In genomic region chr2:150690261-150690660, GRCh38 we compare ENCODE assay signal across 16 cellular contexts.
"Had no signal": no experiment of that assay in that cellular context is flagged by ENCODE, and none has a peak within 500 bp of the region (broad histone marks: within the 10 kb centered on the region; RNA-seq: fewer than 3 reads in every experiment).

No MANE protein-coding gene starts in this region.

- H3K36me3 ChIP-seq: gastrocnemius medialis, neural progenitor cell, right atrium auricular region, sigmoid colon, tibial artery had no signal

- H2AFZ ChIP-seq: neural progenitor cell, parathyroid adenoma had no signal

- H3K4me1 ChIP-seq: gastrocnemius medialis, neural progenitor cell, parathyroid adenoma, right atrium auricular region, testis had no signal

- H3K4me3 ChIP-seq: gastrocnemius medialis, lung, mucosa of descending colon, neural progenitor cell, right atrium auricular region, sigmoid colon, testis, tibial artery had no signal

- H3K79me2 ChIP-seq: parathyroid adenoma had no signal

- H3K9ac ChIP-seq: neural progenitor cell, parathyroid adenoma had no signal

- H3K27ac ChIP-seq: gastrocnemius medialis, neural progenitor cell, parathyroid adenoma, right atrium auricular region, sigmoid colon, testis, tibial artery had no signal

- H3K9me3 ChIP-seq: gastrocnemius medialis, mucosa of descending colon, right atrium auricular region, sigmoid colon, testis, tibial artery had no signal

- H3K27me3 ChIP-seq: gastrocnemius medialis, neural progenitor cell, right atrium auricular region, sigmoid colon, testis, tibial artery had no signal

- DNase-seq: cortex of kidney; effector memory CD8-positive, alpha-beta T cell; gastrocnemius medialis; head of caudate nucleus; mucosa of descending colon; naive B cell; sigmoid colon; stimulated activated CD4-positive, alpha-beta T cell treated with anti-CD3 and anti-CD28 coated beads, Interleukin-4, amount 100 ng/mL, for 4 hours; stimulated activated naive CD8-positive, alpha-beta T cell treated with anti-CD3 and anti-CD28 coated beads, Interleukin-15, Interleukin-2, amounts not matched to agents 100 U/mL and 50 U/mL, for 24 hours; substantia nigra; testis; tibial artery had no signal
